16 cellular contexts compared by ENCODE assay signal in genomic region chr1:226725870-226726212, GRCh38. TPM values are rescaled to one million over a fixed set of nuclear protein-coding genes. Genes with fewer than 3 reads are reported as not detected.
DNase-seq lines count a peak whose midpoint lies in the region; ATAC-seq, FAIRE-seq and TF ChIP-seq lines count a peak whose summit lies in the region.
"Had no signal": no experiment of that assay in that cellular context is flagged by ENCODE, and none has a peak within 500 bp of the region (broad histone marks: within the 10 kb centered on the region; RNA-seq: fewer than 3 reads in every experiment).

No MANE protein-coding gene starts in this region.

- intact Hi-C loops in naive thymus-derived CD4-positive, alpha-beta T cell (cut with micrococcal nuclease), result no loop called here

- FAIRE-seq in GM19239 (lab: Jason Lieb, UNC) (no peak), GM12891 (lab: Jason Lieb, UNC) (no peak)
- FAIRE-seq: endothelial cell of umbilical vein had no signal

- peak overlapping the region; percentile 79 for H3K27ac ChIP-seq in CD4-positive, CD25-positive, alpha-beta regulatory T cell (ENCODE audit: insufficient read depth, low read length, poor library complexity, severe bottlenecking)
- H3K27ac ChIP-seq in naive thymus-derived CD4-positive, alpha-beta T cell (ENCODE audit: low read depth, low read length), result peak overlapping the region; percentile 92
- H3K27ac ChIP-seq: C4-2B, ovary, SK-N-MC, thoracic aorta had no signal

- H3K27ac Mint-ChIP-seq in CD4-positive, CD25-positive, alpha-beta regulatory T cell, result peak overlapping the region; percentile 80 to 99 (median 83)
- H3K27ac Mint-ChIP-seq in IgD-negative memory B cell, result peak overlapping the region; percentile 89 to 98 (median 95)
- H3K27ac Mint-ChIP-seq in activated naive CD8-positive, alpha-beta T cell treated with anti-CD3 and anti-CD28 coated beads, Interleukin-2, amount 50 U/mL, for 24 hours, result peak overlapping the region; percentile 81
- H3K27ac Mint-ChIP-seq in naive thymus-derived CD4-positive, alpha-beta T cell, result peak overlapping the region; percentile 88 to 97 (median 94)

- H3K9me3 ChIP-seq in CD4-positive, CD25-positive, alpha-beta regulatory T cell (ENCODE audit: control insufficient read depth in 2 of 2, low read length in 2 of 2), result no peaks in the 10 kb centered on the region
- H3K9me3 ChIP-seq in naive thymus-derived CD4-positive, alpha-beta T cell (ENCODE audit: control insufficient read depth in 2 of 3, low read length in 3 of 3), result no peaks in the 10 kb centered on the region
- H3K9me3 ChIP-seq: ovary, thoracic aorta had no signal

- peaks cover 65% of the 10 kb centered on the region for H3K36me3 Mint-ChIP-seq in CD4-positive, CD25-positive, alpha-beta regulatory T cell
- H3K36me3 Mint-ChIP-seq in IgD-negative memory B cell, result peaks cover 2% of the 10 kb centered on the region
- peaks cover 48% of the 10 kb centered on the region for H3K36me3 Mint-ChIP-seq in activated naive CD8-positive, alpha-beta T cell treated with anti-CD3 and anti-CD28 coated beads, Interleukin-2, amount 50 U/mL, for 24 hours (ENCODE audit: low read depth)
- peaks cover 15 to 59% (median 48%) of the 10 kb centered on the region in 5 donors for H3K36me3 Mint-ChIP-seq in naive thymus-derived CD4-positive, alpha-beta T cell

- no peak for DNase-seq in CD4-positive, CD25-positive, alpha-beta regulatory T cell
- no peak for DNase-seq in activated naive CD8-positive, alpha-beta T cell treated with anti-CD3 and anti-CD28 coated beads, Interleukin-2, amount 50 U/mL, for 24 hours
- DNase-seq in naive thymus-derived CD4-positive, alpha-beta T cell, result peak in 1 of 9 donors; percentile 9
- DNase-seq in GM19239 (ENCODE audit: insufficient read length, low spot score) (no peak), NCI-H187 treated with DMSO at 0.1 percent for 48 hours (lab: John Stamatoyannopoulos, UW) (no peak), GM12891 (ENCODE audit: insufficient read length, low spot score) (no peak)
- DNase-seq: mesendoderm, NCI-H1694 treated with DMSO at 0.1 percent for 48 hours, NCI-H510A treated with DMSO at 0.1 percent for 48 hours, ovary, PC-3 had no signal

- H3K4me1 ChIP-seq in CD4-positive, CD25-positive, alpha-beta regulatory T cell (ENCODE audit: control insufficient read depth, insufficient read depth, low read length, poor library complexity, severe bottlenecking), result peaks cover 97% of the 10 kb centered on the region
- peaks cover 84 to 87% of the 10 kb centered on the region in 2 donors for H3K4me1 ChIP-seq in naive thymus-derived CD4-positive, alpha-beta T cell (ENCODE audit: control insufficient read depth in 2 of 2, insufficient read depth in 2 of 2, low read length in 2 of 2)

- CTCF ChIA-PET in naive thymus-derived CD4-positive, alpha-beta T cell (lab: Charles Lee), result interaction anchor here (0.6 to 1.1 kb wide), 3 partner anchors 10 to 104 kb away, joined by 3 to 4 read pairs (median 4); no protein-coding TSS in a partner anchor

- no peaks in the 10 kb centered on the region for H3K27me3 ChIP-seq in CD4-positive, CD25-positive, alpha-beta regulatory T cell (ENCODE audit: control insufficient read depth, insufficient read depth, low read length)
- H3K27me3 ChIP-seq in naive thymus-derived CD4-positive, alpha-beta T cell (ENCODE audit: control insufficient read depth in 2 of 2, insufficient read depth in 2 of 2, low read length in 2 of 2), result no peaks in the 10 kb centered on the region
- H3K27me3 ChIP-seq: ovary had no signal

- H3K36me3 ChIP-seq in CD4-positive, CD25-positive, alpha-beta regulatory T cell (ENCODE audit: control insufficient read depth, insufficient read depth, low read length), result peaks cover 47% of the 10 kb centered on the region
- H3K36me3 ChIP-seq in naive thymus-derived CD4-positive, alpha-beta T cell (ENCODE audit: control insufficient read depth in 2 of 3, insufficient read depth in 3 of 3, low read length in 3 of 3), result peaks cover 5 to 38% (median 10%) of the 10 kb centered on the region in 3 experiments
- H3K36me3 ChIP-seq: ovary, thoracic aorta had no signal

- POLR2A ChIA-PET in naive thymus-derived CD4-positive, alpha-beta T cell (lab: Charles Lee), result interaction anchor here (0.9 to 1.4 kb wide), 2 partner anchors 84 to 85 kb away, joined by 4 to 5 read pairs; no protein-coding TSS in a partner anchor

- H3K9me3 Mint-ChIP-seq in CD4-positive, CD25-positive, alpha-beta regulatory T cell, result peaks cover 0 to 2% (median 0%) of the 10 kb centered on the region in 7 donors
- no peaks in the 10 kb centered on the region for H3K9me3 Mint-ChIP-seq in IgD-negative memory B cell
- H3K9me3 Mint-ChIP-seq in activated naive CD8-positive, alpha-beta T cell treated with anti-CD3 and anti-CD28 coated beads, Interleukin-2, amount 50 U/mL, for 24 hours, result no peaks in the 10 kb centered on the region
- H3K9me3 Mint-ChIP-seq in naive thymus-derived CD4-positive, alpha-beta T cell, result peaks cover 0 to 10% (median 0%) of the 10 kb centered on the region in 11 donors

- peak overlapping the region; percentile 3 to 100 (median 94) for H3K4me3 Mint-ChIP-seq in CD4-positive, CD25-positive, alpha-beta regulatory T cell
- peak overlapping the region in 2 of 4 donors; percentile 49 to 63 for H3K4me3 Mint-ChIP-seq in IgD-negative memory B cell
- peak overlapping the region; percentile 77 for H3K4me3 Mint-ChIP-seq in activated naive CD8-positive, alpha-beta T cell treated with anti-CD3 and anti-CD28 coated beads, Interleukin-2, amount 50 U/mL, for 24 hours
- H3K4me3 Mint-ChIP-seq in naive thymus-derived CD4-positive, alpha-beta T cell, result peak overlapping the region; percentile 56 to 99 (median 92)

- peak overlapping the region; percentile 92 for H3K4me3 ChIP-seq in CD4-positive, CD25-positive, alpha-beta regulatory T cell (ENCODE audit: low read depth, low read length)
- peak overlapping the region; percentile 51 for H3K4me3 ChIP-seq in naive thymus-derived CD4-positive, alpha-beta T cell (ENCODE audit: low read length)
- H3K4me3 ChIP-seq: ovary, SK-N-MC, thoracic aorta had no signal

- no peak for ATAC-seq in CD4-positive, CD25-positive, alpha-beta regulatory T cell (ENCODE audit: low read depth in 2 of 2)
- no peak for ATAC-seq in activated naive CD8-positive, alpha-beta T cell treated with anti-CD3 and anti-CD28 coated beads, Interleukin-2, amount 50 U/mL, for 24 hours
- no peak for ATAC-seq in naive thymus-derived CD4-positive, alpha-beta T cell
- ATAC-seq: PC-3 had no signal

- H3K4me1 Mint-ChIP-seq in CD4-positive, CD25-positive, alpha-beta regulatory T cell, result peaks cover 59 to 96% (median 78%) of the 10 kb centered on the region in 4 donors
- peaks cover 53 to 72% (median 58%) of the 10 kb centered on the region in 3 donors for H3K4me1 Mint-ChIP-seq in IgD-negative memory B cell
- peaks cover 94% of the 10 kb centered on the region for H3K4me1 Mint-ChIP-seq in activated naive CD8-positive, alpha-beta T cell treated with anti-CD3 and anti-CD28 coated beads, Interleukin-2, amount 50 U/mL, for 24 hours
- peaks cover 78 to 99% (median 89%) of the 10 kb centered on the region in 7 donors for H3K4me1 Mint-ChIP-seq in naive thymus-derived CD4-positive, alpha-beta T cell

- no peak for TF ChIP-seq POLR2A in GM12891 (IDR thresholded peaks at IDR 0.05; ENCODE audit: low read depth, low read length)

- no peaks in the 10 kb centered on the region for H3K27me3 Mint-ChIP-seq in CD4-positive, CD25-positive, alpha-beta regulatory T cell
- no peaks in the 10 kb centered on the region for H3K27me3 Mint-ChIP-seq in IgD-negative memory B cell
- H3K27me3 Mint-ChIP-seq in activated naive CD8-positive, alpha-beta T cell treated with anti-CD3 and anti-CD28 coated beads, Interleukin-2, amount 50 U/mL, for 24 hours, result no peaks in the 10 kb centered on the region
- no peaks in the 10 kb centered on the region for H3K27me3 Mint-ChIP-seq in naive thymus-derived CD4-positive, alpha-beta T cell

TF ChIP-seq in GM12891, 5 proteins besides CTCF, POLR2A, EP300 and RAD21:
- TF ChIP-seq POU2F2 (IDR thresholded peaks at IDR 0.05; ENCODE audit: low read depth, low read length), result no peak
- no peak for TF ChIP-seq TAF1 (IDR thresholded peaks at IDR 0.05; ENCODE audit: low read depth, low read length)
- no peak for TF ChIP-seq POLR2AphosphoS5 (IDR thresholded peaks at IDR 0.05; ENCODE audit: low read depth, low read length)
- no peak for TF ChIP-seq SPI1 (IDR thresholded peaks at IDR 0.05; ENCODE audit: low read depth, low read length)
- no peak for TF ChIP-seq PAX5 (IDR thresholded peaks at IDR 0.05; ENCODE audit: insufficient read depth, low read length, severe bottlenecking)

RNA-seq across cellular contexts. Expression of gene ITPKB, which starts 13.2 kb away (rescaled TPM):
- 216 TPM for total RNA-seq in CD4-positive, CD25-positive, alpha-beta regulatory T cell
- polyA plus RNA-seq in CD4-positive, CD25-positive, alpha-beta regulatory T cell, result 10 to 100 TPM; 38.5 to 60.2 (median 44.8) TPM
- polyA plus RNA-seq in IgD-negative memory B cell, result 20.4 TPM
- total RNA-seq in naive thymus-derived CD4-positive, alpha-beta T cell, result 100 to 1,000 TPM in 4 of 5 experiments, 10 to 100 TPM in 1; 51.7 to 429 (median 199) TPM
- 10 to 100 TPM; 81.0 to 86.8 TPM for polyA plus RNA-seq in naive thymus-derived CD4-positive, alpha-beta T cell
- polyA plus RNA-seq in GM12891 (2012; ENCODE audit: low read depth, missing spikeins), result 15.8 TPM
